25 cellular contexts compared by ENCODE assay signal in the genomic region with DNA sequence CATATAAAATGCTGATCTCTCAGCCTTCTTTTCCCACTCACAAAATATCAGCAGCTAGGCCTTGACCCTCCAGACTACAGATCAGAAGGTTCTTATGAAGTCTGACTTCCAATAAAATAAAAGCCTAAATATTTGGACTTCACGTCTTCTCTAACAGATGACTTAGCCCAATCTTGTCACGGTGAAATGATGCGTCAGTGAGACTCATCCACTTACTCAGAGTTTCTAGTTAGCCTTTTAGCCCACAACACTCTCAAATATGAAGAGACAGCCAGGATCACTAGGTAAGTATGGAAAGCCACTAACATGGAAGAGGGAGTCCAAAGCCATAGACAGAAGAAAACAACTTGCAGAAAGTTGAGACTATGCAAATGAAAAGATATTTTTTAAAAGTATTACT.
DNase-seq lines count a peak whose midpoint lies in the region; ATAC-seq, FAIRE-seq and TF ChIP-seq lines count a peak whose summit lies in the region.
"Had no signal": no experiment of that assay in that cellular context is flagged by ENCODE, and none has a peak within 500 bp of the region (broad histone marks: within the 10 kb centered on the region; RNA-seq: fewer than 3 reads in every experiment).

No MANE protein-coding gene starts in this region.

- H3K9me3 ChIP-seq in Karpas-422 (ENCODE audit: low read length) (no peaks in the 10 kb centered on the region), astrocyte (ENCODE audit: insufficient read depth, low read depth, low read length) (no peaks in the 10 kb centered on the region), neural progenitor cell (ENCODE audit: low read depth) (no peaks in the 10 kb centered on the region)
- H3K9me3 ChIP-seq: A549, BLaER1, HAP-1, Peyer's patch, SK-N-SH had no signal

- no peaks in the 10 kb centered on the region for H3K27me3 Mint-ChIP-seq in astrocyte (ENCODE audit: low read depth, unreplicated experiment)
- no peaks in the 10 kb centered on the region for H3K27me3 Mint-ChIP-seq in neural progenitor cell (ENCODE audit: insufficient read depth, low read depth)
- H3K27me3 Mint-ChIP-seq: CD4-positive, alpha-beta T cell had no signal

- TF ChIP-seq CTCF in astrocyte (IDR thresholded peaks at IDR 0.05; ENCODE audit: insufficient read depth, low read depth, low read length) (no peak), neural progenitor cell (IDR thresholded peaks at IDR 0.05) (no peak)

- no peak for FAIRE-seq in astrocyte (lab: Jason Lieb, UNC)
- FAIRE-seq: A549 had no signal

- H3K9ac ChIP-seq in Karpas-422 (ENCODE audit: low read length) (no peak overlapping the region), astrocyte (ENCODE audit: low read length) (no peak overlapping the region), neural progenitor cell (no peak overlapping the region)
- H3K9ac ChIP-seq: BLaER1, SK-N-SH had no signal

- H3K27me3 ChIP-seq in Karpas-422 (ENCODE audit: low read length) (no peaks in the 10 kb centered on the region), astrocyte (ENCODE audit: insufficient read depth, low read length) (no peaks in the 10 kb centered on the region), neural progenitor cell (no peaks in the 10 kb centered on the region)
- H3K27me3 ChIP-seq: BLaER1, Peyer's patch had no signal

- H3K36me3 Mint-ChIP-seq in astrocyte (ENCODE audit: low read depth, unreplicated experiment) (no peaks in the 10 kb centered on the region), neural progenitor cell (no peaks in the 10 kb centered on the region)

- H4K20me1 ChIP-seq in Karpas-422 (ENCODE audit: insufficient read depth, low read depth, low read length) = no peaks in the 10 kb centered on the region
- no peaks in the 10 kb centered on the region for H4K20me1 ChIP-seq in astrocyte (ENCODE audit: insufficient read depth, low read length)
- no peaks in the 10 kb centered on the region for H4K20me1 ChIP-seq in neural progenitor cell (ENCODE audit: low read depth)
- H4K20me1 ChIP-seq: BLaER1 had no signal

- H3K79me2 ChIP-seq in Karpas-422 (ENCODE audit: low read length) (no peaks in the 10 kb centered on the region), astrocyte (ENCODE audit: insufficient read depth, low read length) (no peaks in the 10 kb centered on the region), neural progenitor cell (ENCODE audit: low read depth) (no peaks in the 10 kb centered on the region)

- H3K4me3 ChIP-seq in Karpas-422 (ENCODE audit: low read length) = no peak overlapping the region
- H3K4me3 ChIP-seq in astrocyte (ENCODE audit: insufficient read depth, low read depth, low read length) = no peak overlapping the region
- H3K4me3 ChIP-seq in neural progenitor cell = no peak overlapping the region
- H3K4me3 ChIP-seq: A549, BLaER1, GM23338, HAP-1, Peyer's patch had no signal

- no peaks in the 10 kb centered on the region for H3K4me1 Mint-ChIP-seq in astrocyte (ENCODE audit: low read depth, unreplicated experiment)
- peaks cover 47% of the 10 kb centered on the region for H3K4me1 Mint-ChIP-seq in neural progenitor cell

- no peak overlapping the region for H3K27ac Mint-ChIP-seq in astrocyte (ENCODE audit: unreplicated experiment)
- peak overlapping the region; percentile 44 for H3K27ac Mint-ChIP-seq in neural progenitor cell
- H3K27ac Mint-ChIP-seq: CD4-positive, alpha-beta T cell; GM23338 had no signal

- H3K4me1 ChIP-seq in Karpas-422 (ENCODE audit: low read length) = peaks cover 45% of the 10 kb centered on the region
- peaks cover 3% of the 10 kb centered on the region for H3K4me1 ChIP-seq in astrocyte (ENCODE audit: insufficient read depth, low read length)
- peaks cover 70% of the 10 kb centered on the region for H3K4me1 ChIP-seq in neural progenitor cell
- H3K4me1 ChIP-seq: A549, BLaER1, HAP-1, Peyer's patch had no signal

- H2AFZ ChIP-seq in Karpas-422 (ENCODE audit: low read length) = peak overlapping the region; percentile 47; the same call in 1 of the 2 replicates
- no peak overlapping the region for H2AFZ ChIP-seq in astrocyte (ENCODE audit: low read depth, low read length)
- no peak overlapping the region for H2AFZ ChIP-seq in neural progenitor cell (replicated peaks)
- H2AFZ ChIP-seq: GM23338 had no signal

- peak; percentile 9 for DNase-seq in EL
- no peak for DNase-seq in Karpas-422
- peak; percentile 27 for DNase-seq in astrocyte (ENCODE audit: low read depth)
- DNase-seq in neural progenitor cell (ENCODE audit: low spot score) = no peak
- DNase-seq in SK-N-DZ (ENCODE audit: low spot score) = no peak
- no peak for DNase-seq in medulla oblongata (ENCODE audit: extremely low spot score)
- DNase-seq in activated CD8-positive, alpha-beta memory T cell treated with anti-CD3 and anti-CD28 coated beads, Interleukin-2, amount 50 U/mL, for 48 hours = no peak
- DNase-seq: CD4-positive, alpha-beta T cell; COR-L47; DMS153; KG1; MV-4-11; NCI-H1105 treated with DMSO at 0.1 percent for 48 hours; NCI-H2029 treated with DMSO at 0.1 percent for 48 hours; NCI-H2171; NCI-H345; NCI-H524 treated with DMSO at 0.1 percent for 48 hours; Peyer's patch; Right ventricle myocardium superior; SK-N-SH had no signal

- H3K9me3 Mint-ChIP-seq in astrocyte (ENCODE audit: unreplicated experiment) = peaks cover 2% of the 10 kb centered on the region
- no peaks in the 10 kb centered on the region for H3K9me3 Mint-ChIP-seq in neural progenitor cell
- H3K9me3 Mint-ChIP-seq: CD4-positive, alpha-beta T cell; GM23338 had no signal

- no peaks in the 10 kb centered on the region; the same call in 1 of the 2 replicates for H3K9me2 ChIP-seq in Karpas-422 (replicated peaks; ENCODE audit: insufficient read depth, low read length)
- H3K9me2 ChIP-seq: SK-N-SH had no signal

- H3K4me3 Mint-ChIP-seq in astrocyte (ENCODE audit: unreplicated experiment) (no peak overlapping the region), neural progenitor cell (no peak overlapping the region)
- H3K4me3 Mint-ChIP-seq: CD4-positive, alpha-beta T cell; GM23338 had no signal

- ATAC-seq in GM21619 (IDR thresholded peaks at IDR 0.05; ENCODE audit: unreplicated experiment) = no peak
- ATAC-seq: A549, GM23338 had no signal

- H3K4me2 ChIP-seq in Karpas-422 (ENCODE audit: low read depth, low read length, poor library complexity, severe bottlenecking) (no peak overlapping the region), astrocyte (ENCODE audit: low read length) (no peak overlapping the region), neural progenitor cell (no peak overlapping the region)
- H3K4me2 ChIP-seq: A549, BLaER1, GM23338, SK-N-SH had no signal

- peaks cover 45% of the 10 kb centered on the region for H3F3A ChIP-seq in neural progenitor cell (ENCODE audit: low read depth)

- H3K27ac ChIP-seq in Karpas-422 (ENCODE audit: low read length) = peak overlapping the region; percentile 84; the same call in 1 of the 2 replicates
- H3K27ac ChIP-seq in astrocyte (ENCODE audit: low read depth, low read length) = no peak overlapping the region
- no peak overlapping the region for H3K27ac ChIP-seq in neural progenitor cell
- H3K27ac ChIP-seq: A549, BLaER1, Peyer's patch had no signal

- H3K36me3 ChIP-seq in Karpas-422 (ENCODE audit: insufficient read depth, low read length) = no peaks in the 10 kb centered on the region; the same call in 1 of the 2 replicates
- H3K36me3 ChIP-seq in astrocyte (ENCODE audit: insufficient read depth, low read length) = no peaks in the 10 kb centered on the region
- no peaks in the 10 kb centered on the region for H3K36me3 ChIP-seq in neural progenitor cell
- H3K36me3 ChIP-seq: BLaER1, HAP-1, Peyer's patch had no signal

Comparison
In these comparisons a context has a peak if more than half of its experiments do, and no peak if none do; other contexts are left out.
1. DNase-seq: peak in EL (single experiment) and astrocyte (single experiment); none in Karpas-422 (single experiment), neural progenitor cell (single experiment), SK-N-DZ (single experiment), medulla oblongata (single experiment) and activated CD8-positive, alpha-beta memory T cell treated with anti-CD3 and anti-CD28 coated beads, Interleukin-2, amount 50 U/mL, for 48 hours (single experiment).